Comparison of ENCODE assay signal across 25 cellular contexts in the genomic region with DNA sequence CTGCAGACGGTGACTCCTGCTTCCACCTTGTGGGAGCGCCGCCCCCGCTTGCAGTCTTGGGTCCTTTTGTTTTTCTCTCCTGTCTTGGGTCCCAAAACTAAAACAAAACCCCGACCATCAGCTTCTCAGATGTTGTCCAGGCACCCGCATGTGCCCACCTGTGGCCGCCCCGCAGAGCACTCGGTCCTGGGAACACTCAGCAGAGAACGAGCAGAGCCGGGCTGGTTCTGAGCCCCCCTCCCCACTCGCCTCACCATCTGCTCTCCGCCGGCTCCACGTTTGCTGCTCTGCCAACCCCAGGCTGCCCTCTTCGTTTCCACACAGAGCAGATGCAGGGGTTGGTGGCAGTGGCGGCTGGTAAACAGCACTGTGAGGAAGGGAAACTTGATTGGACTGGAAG.
"Had no signal": no experiment of that assay in that cellular context is flagged by ENCODE, and none has a peak within 500 bp of the region (broad histone marks: within the 10 kb centered on the region; RNA-seq: fewer than 3 reads in every experiment).

No MANE protein-coding gene starts in this region.

- H3K27ac Mint-ChIP-seq: natural killer cell treated with Interleukin-12 subunit alpha and Interleukin-12 subunit beta and Interleukin-15 and Interleukin-18, amount 100 ng/mL, for 72 hours; progenitor cell of endocrine pancreas; stimulated activated naive B cell treated with anti-CD40 and anti-IgM and Interleukin-4, amounts not matched to agents 10 μg/mL and 1 μg/mL and 100 μg/mL, for 72 hours; stimulated activated naive CD8-positive, alpha-beta T cell treated with anti-CD3 and anti-CD28 coated beads, Interleukin-15, Interleukin-2, amounts not matched to agents 100 ng/mL and 50 ng/mL, for 24 hours had no signal

- H3K4me1 ChIP-seq: gastrocnemius medialis, heart left ventricle, left lung, parathyroid adenoma, right lobe of liver, tibial nerve, upper lobe of left lung had no signal

- H3K4me1 Mint-ChIP-seq: neural crest cell; stimulated activated naive B cell treated with anti-CD40 and anti-IgM and Interleukin-4, amounts not matched to agents 10 μg/mL and 1 μg/mL and 100 μg/mL, for 72 hours had no signal

- H3K27me3 Mint-ChIP-seq: naive B cell; natural killer cell treated with Interleukin-12 subunit alpha and Interleukin-12 subunit beta and Interleukin-15 and Interleukin-18, amount 100 ng/mL, for 72 hours; progenitor cell of endocrine pancreas; stimulated activated naive B cell treated with anti-CD40 and anti-IgM and Interleukin-4, amounts not matched to agents 10 μg/mL and 1 μg/mL and 100 μg/mL, for 72 hours; stimulated activated naive CD8-positive, alpha-beta T cell treated with anti-CD3 and anti-CD28 coated beads, Interleukin-15, Interleukin-2, amounts not matched to agents 100 ng/mL and 50 ng/mL, for 24 hours had no signal

- ATAC-seq: esophagus mucosa; gastrocnemius medialis; left lung; stimulated activated naive B cell treated with anti-CD40 and anti-IgM and Interleukin-4, amounts not matched to agents 10 μg/mL and 1 μg/mL and 100 μg/mL, for 72 hours had no signal

- H3K9me3 Mint-ChIP-seq: natural killer cell treated with Interleukin-12 subunit alpha and Interleukin-12 subunit beta and Interleukin-15 and Interleukin-18, amount 100 ng/mL, for 72 hours; neural crest cell had no signal

- DNase-seq: dermis blood vessel endothelial cell; effector memory CD4-positive, alpha-beta T cell; foreskin fibroblast; gastrocnemius medialis; left lung; mammary epithelial cell; naive B cell; right lobe of liver; small intestine; stimulated activated CD4-positive, alpha-beta T cell treated with anti-CD3 and anti-CD28 coated beads, Interleukin-15, amount 100 ng/mL, for 24 hours; stimulated activated CD4-positive, alpha-beta T cell treated with anti-CD3 and anti-CD28 coated beads, Interleukin-2, amount 100 ng/mL, for 48 hours; stimulated activated naive B cell treated with anti-CD40 and anti-IgM and Interleukin-4, amounts not matched to agents 10 μg/mL and 1 μg/mL and 100 μg/mL, for 72 hours had no signal

- H3K27me3 ChIP-seq: gastrocnemius medialis, heart left ventricle, hepatocyte, left lung, right lobe of liver, tibial nerve, upper lobe of left lung had no signal

- H3K4me3 ChIP-seq: coronary artery, gastrocnemius medialis, heart left ventricle, hepatocyte, left lung, right lobe of liver, thoracic aorta, tibial nerve, upper lobe of left lung had no signal

- H3K9me3 ChIP-seq: gastrocnemius medialis, heart left ventricle, right lobe of liver, thoracic aorta, tibial nerve, upper lobe of left lung had no signal

- H3K4me3 Mint-ChIP-seq: naive B cell; natural killer cell treated with Interleukin-12 subunit alpha and Interleukin-12 subunit beta and Interleukin-15 and Interleukin-18, amount 100 ng/mL, for 72 hours; neural crest cell; stimulated activated naive B cell treated with anti-CD40 and anti-IgM and Interleukin-4, amounts not matched to agents 10 μg/mL and 1 μg/mL and 100 μg/mL, for 72 hours; stimulated activated naive CD8-positive, alpha-beta T cell treated with anti-CD3 and anti-CD28 coated beads, Interleukin-15, Interleukin-2, amounts not matched to agents 100 ng/mL and 50 ng/mL, for 24 hours had no signal

- H3K27ac ChIP-seq: coronary artery, epithelial cell of prostate, gastrocnemius medialis, heart left ventricle, hepatocyte, left lung, parathyroid adenoma, right lobe of liver, thoracic aorta, tibial nerve, upper lobe of left lung had no signal
